Comparison of ENCODE assay signal across 18 cellular contexts in the genomic region with DNA sequence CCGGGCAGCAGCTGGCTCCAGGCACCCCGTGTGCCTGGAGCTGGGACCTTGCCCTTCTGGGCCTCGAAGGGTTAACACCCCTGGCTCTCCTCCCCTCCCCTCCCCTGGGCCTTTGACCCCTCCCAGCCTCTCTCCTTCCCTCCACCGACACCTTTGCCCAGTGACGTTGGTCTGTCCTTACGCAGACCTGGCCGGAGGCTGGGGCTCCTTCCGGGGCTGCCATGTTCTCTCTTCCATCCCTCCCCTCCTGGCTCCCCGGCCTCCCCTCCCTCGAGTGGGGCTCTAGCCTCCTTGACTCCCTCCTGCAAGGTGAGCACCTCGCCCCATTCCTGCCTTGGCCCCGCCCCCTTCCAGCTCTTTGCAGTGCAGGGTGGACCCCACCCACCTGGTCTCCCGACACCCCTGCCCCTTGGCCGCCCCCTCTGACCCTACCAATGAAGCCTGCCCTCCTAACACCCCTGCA. TPM values are rescaled to one million over a fixed set of nuclear protein-coding genes. Genes with fewer than 3 reads are reported as not detected.
DNase-seq lines count a peak whose midpoint lies in the region; ATAC-seq and TF ChIP-seq lines count a peak whose summit lies in the region.
"Had no signal": no experiment of that assay in that cellular context is flagged by ENCODE, and none has a peak within 500 bp of the region (broad histone marks: within the 10 kb centered on the region; RNA-seq: fewer than 3 reads in every experiment).

A gene (plus strand): TSS at position 161 of the 463 bp plus-strand sequence. CDS start 61 bp downstream, at position 222.

- H3K4me1 ChIP-seq in NT2/D1 (ENCODE audit: insufficient read depth, insufficient read length) (peaks cover 20% of the 10 kb centered on the region), psoas muscle (peaks cover 11% of the 10 kb centered on the region)

- H3K9ac ChIP-seq in NT2/D1 (ENCODE audit: insufficient read length, low read depth), result peak within 1 kb of the TSS; percentile 57

- DNase-seq in H7, result peak; percentile 95
- no peak for DNase-seq in NT2/D1 (ENCODE audit: low read depth, low spot score)
- DNase-seq in iPS-NIHi11 (ENCODE audit: low spot score), result peak; percentile 75
- DNase-seq in psoas muscle, result no peak
- DNase-seq in activated CD8-positive, alpha-beta memory T cell treated with anti-CD3 and anti-CD28 coated beads, Interleukin-2, amount 50 U/mL, for 4 hours, result no peak
- DNase-seq in superior temporal gyrus (ENCODE audit: extremely low spot score), result no peak
- DNase-seq in NCI-H82 (lab: John Stamatoyannopoulos, UW), result no peak
- DNase-seq: activated CD4-positive, alpha-beta memory T cell treated with anti-CD3 and anti-CD28 coated beads for 36 hours; amygdala; erythroblast; MV-4-11; NCI-H2171; retina; thyroid gland had no signal

- ATAC-seq in psoas muscle (no peak), HG03442 (IDR thresholded peaks at IDR 0.05; ENCODE audit: unreplicated experiment) (no peak)

- intact Hi-C loops in psoas muscle (cut with DNase I), result no loop called here

- H3K4me3 ChIP-seq in H7 (ENCODE audit: insufficient read depth, low read depth, low read length) (no peak within 1 kb of the TSS), NT2/D1 (ENCODE audit: insufficient read length, low read depth) (peak within 1 kb of the TSS; percentile 12), psoas muscle (no peak within 1 kb of the TSS)
- H3K4me3 ChIP-seq: thyroid gland had no signal

- peak within 1 kb of the TSS; percentile 32 for H3K27ac ChIP-seq in psoas muscle
- H3K27ac ChIP-seq: thyroid gland had no signal

- no peak for TF ChIP-seq CTCF in psoas muscle (IDR thresholded peaks at IDR 0.05)

- no peaks in the 10 kb centered on the region for H3K36me3 ChIP-seq in H7 (replicated peaks; ENCODE audit: control insufficient read depth, insufficient read depth, low read length)
- peaks cover 5% of the 10 kb centered on the region for H3K36me3 ChIP-seq in NT2/D1 (ENCODE audit: insufficient read depth, insufficient read length, low read length)
- H3K36me3 ChIP-seq in psoas muscle (ENCODE audit: insufficient read depth in 1 of 2, low read depth in 1 of 2), result peaks cover 0 to 8% of the 10 kb centered on the region in 2 donors
- H3K36me3 ChIP-seq: thyroid gland had no signal

- H3K27me3 ChIP-seq in H7 (ENCODE audit: control insufficient read depth, insufficient read depth, low read length) (no peaks in the 10 kb centered on the region), NT2/D1 (ENCODE audit: insufficient read depth, insufficient read length) (no peaks in the 10 kb centered on the region), psoas muscle (ENCODE audit: insufficient read depth in 3 of 3, low read length in 2 of 3) (no peaks in the 10 kb centered on the region)
- H3K27me3 ChIP-seq: thyroid gland had no signal

- H3K9me3 ChIP-seq in NT2/D1 (ENCODE audit: insufficient read depth, low read length) (no peaks in the 10 kb centered on the region), psoas muscle (no peaks in the 10 kb centered on the region)
- H3K9me3 ChIP-seq: thyroid gland had no signal

- 43 to 56% (median 46%) methylated on average over 11 to 14 of the region's 14 CpGs for WGBS in psoas muscle, 3 donors

RNA-seq across cellular contexts. Expression of the gene that starts here (rescaled TPM):
- total RNA-seq in H7 (2014; rRNA removed; shearing (Covaris generic)), result 1.00 and 2.2 TPM in 2 replicates
- total RNA-seq in psoas muscle, result not detected
- polyA plus RNA-seq in psoas muscle, result not detected
- total RNA-seq: activated CD4-positive, alpha-beta memory T cell treated with anti-CD3 and anti-CD28 coated beads for 36 hours; activated T-helper 1 cell treated with anti-CD3 and anti-CD28 coated beads, Interleukin-12 subunit alpha, Interleukin-12 subunit beta, Interleukin-2, Interleukin-4 antibody, amounts not matched to agents 30 ng/mL and 10 ng/mL and 1 ng/mL, durations not matched to agents 14 hours and 24 hours and 36 hours; natural killer cell treated with Interleukin-12 subunit alpha and Interleukin-12 subunit beta and Interleukin-15 and Interleukin-18, amount 100 ng/mL, for 72 hours; SK-MEL-5; thyroid gland had no signal

Comparison
In these comparisons a context has a peak if more than half of its experiments do, and no peak if none do; other contexts are left out.
1. DNase-seq: peak in H7 (single experiment) and iPS-NIHi11 (single experiment); none in NT2/D1 (single experiment), psoas muscle (0 of 2), activated CD8-positive, alpha-beta memory T cell treated with anti-CD3 and anti-CD28 coated beads, Interleukin-2, amount 50 U/mL, for 4 hours (single experiment), superior temporal gyrus (single experiment) and NCI-H82 (single experiment).